Comparison of ENCODE assay signal across 8 cellular contexts in the genomic region with DNA sequence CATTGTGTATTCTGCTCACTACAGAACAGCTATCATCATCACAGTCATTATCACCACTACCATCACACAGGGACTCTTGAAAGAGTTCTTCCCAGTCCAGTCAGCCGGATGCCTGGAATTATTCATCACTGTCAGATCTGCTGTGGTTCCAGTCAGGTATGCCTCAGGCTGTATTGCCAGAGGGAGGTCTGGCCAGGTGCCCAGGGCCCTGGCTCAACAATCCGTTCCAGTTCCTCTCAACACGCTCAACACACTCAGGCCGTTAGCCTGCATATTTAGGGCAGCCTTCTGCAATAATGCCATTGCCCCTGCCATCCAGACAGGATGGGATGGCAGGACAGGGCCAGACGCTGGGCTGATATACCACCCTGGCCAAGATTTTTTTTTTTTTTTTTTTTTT. TPM values are rescaled to one million over a fixed set of nuclear protein-coding genes. Genes with fewer than 3 reads are reported as not detected.
A peak's percentile ranks its signal among the peaks of the same experiment; 100 is the strongest.
DNase-seq lines count a peak whose midpoint lies in the region; ATAC-seq and TF ChIP-seq lines count a peak whose summit lies in the region.

No MANE protein-coding gene starts in this region.

- peaks cover 42 to 47% of the 10 kb centered on the region in 2 experiments for H3K4me1 ChIP-seq in trophoblast cell (ENCODE audit: control insufficient read depth in 1 of 2, insufficient read depth in 2 of 2, low read length in 2 of 2)
- no peaks in the 10 kb centered on the region for H3K4me1 ChIP-seq in vagina

- no peak overlapping the region for H2BK120ac ChIP-seq in trophoblast cell (ENCODE audit: insufficient read depth, low read length, poor library complexity)

- H3K9me3 ChIP-seq in trophoblast cell (ENCODE audit: insufficient read depth, low read depth, low read length) (peaks cover 3% of the 10 kb centered on the region), vagina (no peaks in the 10 kb centered on the region)

- no peak overlapping the region for H2AK5ac ChIP-seq in trophoblast cell (ENCODE audit: low read length)

- no peak overlapping the region for H4K91ac ChIP-seq in trophoblast cell (ENCODE audit: low read depth, low read length)

- no peak overlapping the region for H3K4ac ChIP-seq in trophoblast cell (ENCODE audit: low read depth, low read length)

- peaks cover 56% of the 10 kb centered on the region for H3K36me3 Mint-ChIP-seq in activated CD4-positive, alpha-beta T cell treated with anti-CD3 and anti-CD28 coated beads, Interleukin-2, amount 10 ng/mL, durations not matched to agents 24 days and 14 days (ENCODE audit: low read depth)

- H4K12ac ChIP-seq in trophoblast cell (ENCODE audit: low read depth, low read length): no peak overlapping the region

- H3K27ac ChIP-seq in trophoblast cell (ENCODE audit: low read depth, low read length) (peak overlapping the region; percentile 78), vagina (no peak overlapping the region)

- no peak overlapping the region for H3K4me3 ChIP-seq in trophoblast cell (ENCODE audit: low read depth, low read length)
- H3K4me3 ChIP-seq in vagina: no peak overlapping the region

- intact Hi-C loops in vagina (cut with DNase I): no loop called here
- intact Hi-C loops in activated CD4-positive, alpha-beta T cell treated with anti-CD3 and anti-CD28 coated beads, Interleukin-2, amount 10 ng/mL, durations not matched to agents 24 days and 14 days (cut with micrococcal nuclease): no loop called here

- H3K9me3 Mint-ChIP-seq in activated CD4-positive, alpha-beta T cell treated with anti-CD3 and anti-CD28 coated beads, Interleukin-2, amount 10 ng/mL, durations not matched to agents 24 days and 14 days: no peaks in the 10 kb centered on the region

- H3K36me3 ChIP-seq in trophoblast cell (ENCODE audit: control insufficient read depth in 1 of 2, insufficient read depth in 2 of 2, low read length in 2 of 2) (peaks cover 41 to 43% of the 10 kb centered on the region in 2 experiments), vagina (peaks cover 0 to 66% of the 10 kb centered on the region in 2 donors)

- DNase-seq in GM03348 (ENCODE audit: low spot score) (peak; percentile 88), NCI-H510A (lab: John Stamatoyannopoulos, UW) (peak; percentile 65), fibroblast of gingiva (ENCODE audit: low read depth) (peak; percentile 77), trophoblast cell (peak; percentile 98 to 99), vagina (ENCODE audit: extremely low spot score in 2 of 2) (no peak)
- no peak for DNase-seq in activated CD4-positive, alpha-beta T cell treated with anti-CD3 and anti-CD28 coated beads, Interleukin-2, amount 10 ng/mL, durations not matched to agents 24 days and 14 days
- no peak for DNase-seq in activated CD8-positive, alpha-beta memory T cell treated with anti-CD3 and anti-CD28 coated beads, Interleukin-2, amount 50 U/mL, for 4 hours

- no peak overlapping the region for H3K27ac Mint-ChIP-seq in activated CD4-positive, alpha-beta T cell treated with anti-CD3 and anti-CD28 coated beads, Interleukin-2, amount 10 ng/mL, durations not matched to agents 24 days and 14 days

- TF ChIP-seq POLR2A in vagina (IDR thresholded peaks at IDR 0.05): no peak

- H3K18ac ChIP-seq in trophoblast cell (ENCODE audit: low read length): no peak overlapping the region

- no peak overlapping the region for H2AFZ ChIP-seq in trophoblast cell (ENCODE audit: insufficient read depth, low read length, poor library complexity)

- H2BK12ac ChIP-seq in trophoblast cell (ENCODE audit: low read length): no peak overlapping the region

- H3K4me1 Mint-ChIP-seq in activated CD4-positive, alpha-beta T cell treated with anti-CD3 and anti-CD28 coated beads, Interleukin-2, amount 10 ng/mL, durations not matched to agents 24 days and 14 days: no peaks in the 10 kb centered on the region

- H3K4me2 ChIP-seq in trophoblast cell (ENCODE audit: low read length): no peak overlapping the region

- no peaks in the 10 kb centered on the region for H3K27me3 ChIP-seq in trophoblast cell (ENCODE audit: insufficient read depth, low read length)
- no peaks in the 10 kb centered on the region for H3K27me3 ChIP-seq in vagina

- TF ChIP-seq CTCF in vagina (IDR thresholded peaks at IDR 0.05): no peak

- no peak overlapping the region for H3K14ac ChIP-seq in trophoblast cell (ENCODE audit: low read length)

- no peaks in the 10 kb centered on the region for H3K27me3 Mint-ChIP-seq in activated CD4-positive, alpha-beta T cell treated with anti-CD3 and anti-CD28 coated beads, Interleukin-2, amount 10 ng/mL, durations not matched to agents 24 days and 14 days

- H3K79me1 ChIP-seq in trophoblast cell (ENCODE audit: low read length): peaks cover 19% of the 10 kb centered on the region

- H3K79me2 ChIP-seq in trophoblast cell (ENCODE audit: control insufficient read depth, insufficient read depth, low read length, poor library complexity): no peaks in the 10 kb centered on the region

- no peak for ATAC-seq in HG03378 (IDR thresholded peaks at IDR 0.05; ENCODE audit: unreplicated experiment)

- H2BK5ac ChIP-seq in trophoblast cell (ENCODE audit: low read depth, low read length, poor library complexity): no peak overlapping the region

- no peak overlapping the region for H3K9ac ChIP-seq in trophoblast cell (ENCODE audit: low read length)

- no peak overlapping the region for H3K23ac ChIP-seq in trophoblast cell (ENCODE audit: low read length)

- no CpG with 5 or more reads among the region's 5 CpGs for WGBS in trophoblast cell (ENCODE audit: extremely low coverage, insufficient coverage, insufficient read length)

- H4K8ac ChIP-seq in trophoblast cell (ENCODE audit: low read depth, low read length): no peak overlapping the region

- H3K4me3 Mint-ChIP-seq in activated CD4-positive, alpha-beta T cell treated with anti-CD3 and anti-CD28 coated beads, Interleukin-2, amount 10 ng/mL, durations not matched to agents 24 days and 14 days: no peak overlapping the region

RNA-seq across cellular contexts. Expression of a gene that starts 28.6 kb away (rescaled TPM):
- 1.1 and 1.2 TPM in 2 replicates for polyA plus RNA-seq in trophoblast cell (2013)
- not detected for total RNA-seq in vagina
- 0.30 and 0.64 TPM in 2 replicates for total RNA-seq in activated CD4-positive, alpha-beta T cell treated with anti-CD3 and anti-CD28 coated beads, Interleukin-2, amount 10 ng/mL, durations not matched to agents 24 days and 14 days

RNA-seq across cellular contexts. Expression of a gene that starts 37.7 kb away (rescaled TPM):
- polyA plus RNA-seq in trophoblast cell (2013): 14.6 and 14.7 TPM in 2 replicates
- total RNA-seq in vagina: 17.4 TPM
- 1.5 and 2.6 TPM in 2 replicates for total RNA-seq in activated CD4-positive, alpha-beta T cell treated with anti-CD3 and anti-CD28 coated beads, Interleukin-2, amount 10 ng/mL, durations not matched to agents 24 days and 14 days

RNA-seq across cellular contexts. Expression of a gene that starts 44.2 kb away (rescaled TPM):
- 40.3 and 41.0 TPM in 2 replicates for polyA plus RNA-seq in trophoblast cell (2013)
- 60.9 TPM for total RNA-seq in vagina
- 79.1 and 83.7 TPM in 2 replicates for total RNA-seq in activated CD4-positive, alpha-beta T cell treated with anti-CD3 and anti-CD28 coated beads, Interleukin-2, amount 10 ng/mL, durations not matched to agents 24 days and 14 days

Comparison
In these comparisons a context has a peak if more than half of its experiments do, and no peak if none do; other contexts are left out.
1. DNase-seq: peak in GM03348 (single experiment), NCI-H510A (single experiment), fibroblast of gingiva (single experiment) and trophoblast cell (2 of 2); none in vagina (0 of 2), activated CD4-positive, alpha-beta T cell treated with anti-CD3 and anti-CD28 coated beads, Interleukin-2, amount 10 ng/mL, durations not matched to agents 24 days and 14 days (single experiment) and activated CD8-positive, alpha-beta memory T cell treated with anti-CD3 and anti-CD28 coated beads, Interleukin-2, amount 50 U/mL, for 4 hours (single experiment).